1 cellular context compared by ENCODE assay signal in genomic region chr13:74316531-74316930, GRCh38.
TF ChIP-seq lines count a peak whose summit lies in the region.

No MANE protein-coding gene starts in this region.

TF ChIP-seq in IMR-90, 13 proteins besides CTCF, POLR2A, EP300 and RAD21 (continued from another document):
- no peak for TF ChIP-seq CEBPB (IDR thresholded peaks at IDR 0.05; ENCODE audit: low read depth, low read length)
